In the genomic region with DNA sequence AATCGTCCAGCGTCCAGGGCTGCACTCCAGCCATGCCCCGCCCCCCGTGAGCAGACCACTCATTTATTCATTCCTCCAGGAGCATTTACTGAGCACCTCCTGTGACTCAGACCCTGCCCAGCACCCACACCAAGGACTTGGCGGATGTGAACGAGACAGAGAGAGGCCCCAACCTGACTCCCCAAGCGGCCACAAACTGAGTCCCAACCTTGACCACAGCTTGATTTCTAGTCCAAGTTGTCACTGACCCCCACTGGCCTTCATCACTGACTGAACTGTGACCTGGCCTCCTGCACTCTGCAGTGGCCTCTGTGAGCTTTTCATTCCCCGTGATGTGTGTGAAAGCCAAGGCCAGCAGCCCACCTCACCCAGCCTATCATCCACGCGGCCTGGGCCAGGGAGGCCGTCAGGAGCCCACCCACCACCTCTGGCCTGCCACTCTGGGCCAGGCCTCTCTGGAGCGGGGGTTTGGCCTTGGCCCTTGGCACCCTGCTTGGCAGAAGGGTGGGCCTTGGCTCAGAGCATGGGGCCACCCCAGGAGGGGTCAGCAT, we compare ENCODE assay signal across 18 cellular contexts. TPM values are rescaled to one million over a fixed set of nuclear protein-coding genes. Genes with fewer than 3 reads are reported as not detected.
DNase-seq lines count a peak whose midpoint lies in the region; ATAC-seq and TF ChIP-seq lines count a peak whose summit lies in the region.
"Had no signal": no experiment of that assay in that cellular context is flagged by ENCODE, and none has a peak within 500 bp of the region (broad histone marks: within the 10 kb centered on the region; RNA-seq: fewer than 3 reads in every experiment).

No MANE protein-coding gene starts in this region.

- ATAC-seq in activated CD8-positive, alpha-beta memory T cell treated with anti-CD3 and anti-CD28 coated beads, Interleukin-2, amount 10 ng/mL, durations not matched to agents 7 days and 5 days, result no peak
- no peak for ATAC-seq in body of pancreas
- ATAC-seq: A549, left lobe of liver, upper lobe of right lung had no signal

- no peaks in the 10 kb centered on the region for H4K20me1 ChIP-seq in osteoblast (ENCODE audit: insufficient read depth, low read length)

- CTCF ChIA-PET in activated CD8-positive, alpha-beta memory T cell treated with anti-CD3 and anti-CD28 coated beads, Interleukin-2, amount 10 ng/mL, durations not matched to agents 7 days and 5 days (lab: Charles Lee), result interaction anchor here (0.6 to 1.9 kb wide), 5 partner anchors 16 to 100 kb away, joined by 3 to 7 read pairs (median 4); a partner anchor contains a TSS

- H3K4me1 ChIP-seq in NT2/D1 (ENCODE audit: insufficient read depth, insufficient read length), result peaks cover 29% of the 10 kb centered on the region
- H3K4me1 ChIP-seq in osteoblast (ENCODE audit: insufficient read depth, low read length), result peaks cover 17% of the 10 kb centered on the region
- H3K4me1 ChIP-seq in body of pancreas, result no peaks in the 10 kb centered on the region
- H3K4me1 ChIP-seq: upper lobe of right lung had no signal

- intact Hi-C loops in body of pancreas (cut with DNase I), result no loop called here

- peak overlapping the region; percentile 48 for H3K27ac ChIP-seq in brain microvascular endothelial cell
- H3K27ac ChIP-seq in osteoblast (ENCODE audit: low read depth, low read length), result peak overlapping the region; percentile 5
- H3K27ac ChIP-seq in body of pancreas, result no peak overlapping the region
- H3K27ac ChIP-seq: HL-60, spleen, upper lobe of right lung had no signal

- no peak overlapping the region for H2AFZ ChIP-seq in osteoblast (ENCODE audit: low read length)

- no peak for TF ChIP-seq POLR2A in body of pancreas (IDR thresholded peaks at IDR 0.05)

- TF ChIP-seq CTCF in brain microvascular endothelial cell (IDR thresholded peaks at IDR 0.05; ENCODE audit: low read depth, low read length, missing control alignments), result no peak
- TF ChIP-seq CTCF in osteoblast (IDR thresholded peaks at IDR 0.05; ENCODE audit: extremely low read depth, low read depth, low read length), result no peak
- no peak for TF ChIP-seq CTCF in body of pancreas (IDR thresholded peaks at IDR 0.05)

- H3K27me3 ChIP-seq in NT2/D1 (ENCODE audit: insufficient read depth, insufficient read length), result no peaks in the 10 kb centered on the region
- H3K27me3 ChIP-seq in brain microvascular endothelial cell (replicated peaks), result no peaks in the 10 kb centered on the region
- H3K27me3 ChIP-seq in osteoblast (ENCODE audit: insufficient read depth, low read length), result no peaks in the 10 kb centered on the region
- H3K27me3 ChIP-seq in body of pancreas, result no peaks in the 10 kb centered on the region
- H3K27me3 ChIP-seq: spleen, upper lobe of right lung had no signal

- H3K27me3 Mint-ChIP-seq in activated CD8-positive, alpha-beta memory T cell treated with anti-CD3 and anti-CD28 coated beads, Interleukin-2, amount 10 ng/mL, durations not matched to agents 7 days and 5 days, result no peaks in the 10 kb centered on the region
- H3K27me3 Mint-ChIP-seq: activated CD4-positive, alpha-beta T cell treated with anti-CD3 and anti-CD28 coated beads, Interleukin-2, amount 10 ng/mL, durations not matched to agents 7 days and 5 days had no signal

- H3K4me3 ChIP-seq in NT2/D1 (ENCODE audit: insufficient read length, low read depth), result no peak overlapping the region
- H3K4me3 ChIP-seq in brain microvascular endothelial cell (ENCODE audit: low read depth, low read length), result no peak overlapping the region
- H3K4me3 ChIP-seq in osteoblast (ENCODE audit: insufficient read depth, low read length), result no peak overlapping the region
- no peak overlapping the region for H3K4me3 ChIP-seq in body of pancreas
- H3K4me3 ChIP-seq: A549, spleen, upper lobe of right lung had no signal

- H3K79me2 ChIP-seq in osteoblast (ENCODE audit: insufficient read depth, low read length), result no peaks in the 10 kb centered on the region

- in situ Hi-C loops in brain microvascular endothelial cell (cut with HindIII; ENCODE audit: low pct_ligation_motif_present, low sequenced_read_pairs), result no loop called here

- H3K36me3 ChIP-seq in NT2/D1 (ENCODE audit: insufficient read depth, insufficient read length, low read length) (no peaks in the 10 kb centered on the region), brain microvascular endothelial cell (replicated peaks) (no peaks in the 10 kb centered on the region), osteoblast (ENCODE audit: insufficient read depth, low read length) (no peaks in the 10 kb centered on the region), body of pancreas (replicated peaks in 1 of 2; ENCODE audit: insufficient read depth in 1 of 2, low read depth in 2 of 2) (no peaks in the 10 kb centered on the region)
- H3K36me3 ChIP-seq: spleen, upper lobe of right lung had no signal

- H3K4me2 ChIP-seq in osteoblast (ENCODE audit: insufficient read depth, low read length), result peak overlapping the region; percentile 44
- H3K4me2 ChIP-seq: A549 had no signal

- peaks cover 93% of the 10 kb centered on the region for H3K4me1 Mint-ChIP-seq in activated CD8-positive, alpha-beta memory T cell treated with anti-CD3 and anti-CD28 coated beads, Interleukin-2, amount 10 ng/mL, durations not matched to agents 7 days and 5 days

- H3K9me3 ChIP-seq in NT2/D1 (ENCODE audit: insufficient read depth, low read length) (no peaks in the 10 kb centered on the region), osteoblast (ENCODE audit: low read depth, low read length) (no peaks in the 10 kb centered on the region), body of pancreas (no peaks in the 10 kb centered on the region)
- H3K9me3 ChIP-seq: A549, spleen, upper lobe of right lung had no signal

- peak overlapping the region; percentile 61 for H3K27ac Mint-ChIP-seq in activated CD8-positive, alpha-beta memory T cell treated with anti-CD3 and anti-CD28 coated beads, Interleukin-2, amount 10 ng/mL, durations not matched to agents 7 days and 5 days
- H3K27ac Mint-ChIP-seq: activated naive CD4-positive, alpha-beta T cell treated with anti-CD3 and anti-CD28 coated beads for 36 hours had no signal

- peak overlapping the region; percentile 12 for H3K9ac ChIP-seq in NT2/D1 (ENCODE audit: insufficient read length, low read depth)

- DNase-seq in activated CD8-positive, alpha-beta memory T cell treated with anti-CD3 and anti-CD28 coated beads, Interleukin-2, amount 10 ng/mL, durations not matched to agents 7 days and 5 days, result peak; percentile 66
- DNase-seq in activated CD8-positive, alpha-beta memory T cell treated with anti-CD3 and anti-CD28 coated beads, Interleukin-2, amount 50 U/mL, for 4 hours, result no peak
- no peak for DNase-seq in NT2/D1 (ENCODE audit: low read depth, low spot score)
- DNase-seq in brain microvascular endothelial cell, result peak; percentile 87
- DNase-seq in osteoblast (ENCODE audit: insufficient read length, low spot score, missing footprints), result peak; percentile 96
- DNase-seq in SK-N-DZ (ENCODE audit: low spot score), result no peak
- DNase-seq in body of pancreas, result no peak
- no peak for DNase-seq in HuH-7.5 (ENCODE audit: low spot score)
- DNase-seq: activated CD4-positive, alpha-beta T cell treated with anti-CD3 and anti-CD28 coated beads, Interleukin-2, amount 10 ng/mL, durations not matched to agents 7 days and 5 days; activated naive CD4-positive, alpha-beta T cell treated with anti-CD3 and anti-CD28 coated beads for 36 hours; NCI-H526; spleen; upper lobe of right lung had no signal

- peak overlapping the region; percentile 48 for H3K4me3 Mint-ChIP-seq in activated CD8-positive, alpha-beta memory T cell treated with anti-CD3 and anti-CD28 coated beads, Interleukin-2, amount 10 ng/mL, durations not matched to agents 7 days and 5 days
- H3K4me3 Mint-ChIP-seq: activated CD4-positive, alpha-beta T cell treated with anti-CD3 and anti-CD28 coated beads, Interleukin-2, amount 10 ng/mL, durations not matched to agents 7 days and 5 days; activated naive CD4-positive, alpha-beta T cell treated with anti-CD3 and anti-CD28 coated beads for 36 hours had no signal

- 74 to 84% methylated on average over 11 to 12 of the region's 12 CpGs for WGBS in body of pancreas, 2 donors

- no peaks in the 10 kb centered on the region for H3K9me3 Mint-ChIP-seq in activated CD8-positive, alpha-beta memory T cell treated with anti-CD3 and anti-CD28 coated beads, Interleukin-2, amount 10 ng/mL, durations not matched to agents 7 days and 5 days (ENCODE audit: low read depth)
- H3K9me3 Mint-ChIP-seq: activated CD4-positive, alpha-beta T cell treated with anti-CD3 and anti-CD28 coated beads, Interleukin-2, amount 10 ng/mL, durations not matched to agents 7 days and 5 days; activated naive CD4-positive, alpha-beta T cell treated with anti-CD3 and anti-CD28 coated beads for 36 hours had no signal

- H3K36me3 Mint-ChIP-seq in activated CD8-positive, alpha-beta memory T cell treated with anti-CD3 and anti-CD28 coated beads, Interleukin-2, amount 10 ng/mL, durations not matched to agents 7 days and 5 days, result peaks cover 78% of the 10 kb centered on the region

RNA-seq across cellular contexts. Expression of a gene that starts 19.3 kb away (rescaled TPM):
- total RNA-seq in activated CD8-positive, alpha-beta memory T cell treated with anti-CD3 and anti-CD28 coated beads, Interleukin-2, amount 10 ng/mL, durations not matched to agents 7 days and 5 days, result 100 to 1,000 TPM; 224 to 246 TPM
- total RNA-seq in osteoblast, result 1.8 and 3.6 TPM in 2 replicates
- 0.05 TPM in 1 of 2 replicates, not detected in the other for polyA plus RNA-seq in SK-N-DZ (2014; cell fraction: cytosol; rRNA removed)
- not detected in 2 replicates for polyA plus RNA-seq in SK-N-DZ (2014; cell fraction: nucleus; rRNA removed)
- under 1 TPM in 1 of 2 donors, not detected in 1; 0.26 TPM for total RNA-seq in body of pancreas
- total RNA-seq: dermis microvascular lymphatic vessel endothelial cell had no signal
- polyA plus RNA-seq: neural cell had no signal

Comparison
In these comparisons a context has a peak if more than half of its experiments do, and no peak if none do; other contexts are left out.
1. DNase-seq: peak in activated CD8-positive, alpha-beta memory T cell treated with anti-CD3 and anti-CD28 coated beads, Interleukin-2, amount 10 ng/mL, durations not matched to agents 7 days and 5 days (single experiment), brain microvascular endothelial cell (single experiment) and osteoblast (single experiment); none in activated CD8-positive, alpha-beta memory T cell treated with anti-CD3 and anti-CD28 coated beads, Interleukin-2, amount 50 U/mL, for 4 hours (single experiment), NT2/D1 (single experiment), SK-N-DZ (single experiment), body of pancreas (0 of 4) and HuH-7.5 (single experiment).
2. H3K27ac ChIP-seq: peak in brain microvascular endothelial cell (single experiment) and osteoblast (single experiment); none in body of pancreas (0 of 4).
3. RNA of a gene that starts 19.3 kb away (total RNA-seq): 224 to 246 TPM in activated CD8-positive, alpha-beta memory T cell treated with anti-CD3 and anti-CD28 coated beads, Interleukin-2, amount 10 ng/mL, durations not matched to agents 7 days and 5 days; 1.8 to 3.6 TPM in osteoblast and 0.26 TPM in body of pancreas; every median in the first group is over 10 times any median in the second.